24 cellular contexts compared by ENCODE assay signal in genomic region chr2:42207826-42208225, GRCh38.
"Had no signal": no experiment of that assay in that cellular context is flagged by ENCODE, and none has a peak within 500 bp of the region (broad histone marks: within the 10 kb centered on the region; RNA-seq: fewer than 3 reads in every experiment).

No MANE protein-coding gene starts in this region.

- H3K27ac Mint-ChIP-seq: nephron; stimulated activated naive B cell treated with anti-CD40 and anti-IgM and Interleukin-4, amounts not matched to agents 10 μg/mL and 1 μg/mL and 100 μg/mL, for 72 hours; stimulated activated naive CD8-positive, alpha-beta T cell treated with anti-CD3 and anti-CD28 coated beads, Interleukin-15, amount 100 ng/mL, for 72 hours had no signal

- H3K9me3 Mint-ChIP-seq: naive B cell; nephron; stimulated activated naive B cell treated with anti-CD40 and anti-IgM and Interleukin-4, amounts not matched to agents 10 μg/mL and 1 μg/mL and 100 μg/mL, for 72 hours; stimulated activated naive CD8-positive, alpha-beta T cell treated with anti-CD3 and anti-CD28 coated beads, Interleukin-15, amount 100 ng/mL, for 72 hours had no signal

- H3K4me3 ChIP-seq: dorsolateral prefrontal cortex, hepatocyte, lung, psoas muscle, right lobe of liver, spleen, testis, transverse colon had no signal

- H3K4me2 ChIP-seq: hepatocyte had no signal

- H3K27me3 Mint-ChIP-seq: naive B cell; stimulated activated naive B cell treated with anti-CD40 and anti-IgM and Interleukin-4, amounts not matched to agents 10 μg/mL and 1 μg/mL and 100 μg/mL, for 72 hours; stimulated activated naive CD8-positive, alpha-beta T cell treated with anti-CD3 and anti-CD28 coated beads, Interleukin-15, amount 100 ng/mL, for 72 hours had no signal

- H3K9me3 ChIP-seq: psoas muscle, right lobe of liver, spleen, testis, transverse colon had no signal

- H2AFZ ChIP-seq: hepatocyte, parathyroid adenoma had no signal

- DNase-seq: cortex of kidney; dorsolateral prefrontal cortex; effector CD8-positive, alpha-beta T cell; foreskin melanocyte; head of caudate nucleus; left colon; left ventricle myocardium superior; mesendoderm; naive B cell; psoas muscle; retina; right lobe of liver; spleen; stimulated activated CD4-positive, alpha-beta T cell treated with anti-CD3 and anti-CD28 coated beads, Interleukin-15, amount 100 ng/mL, for 24 hours; stimulated activated CD4-positive, alpha-beta T cell treated with anti-CD3 and anti-CD28 coated beads, Interleukin-1b, Interleukin-23, amount 100 ng/mL, for 48 hours; stimulated activated CD4-positive, alpha-beta T cell treated with anti-CD3 and anti-CD28 coated beads, Interleukin-4, amount 100 ng/mL, for 24 hours; stimulated activated naive B cell treated with anti-CD40 and anti-IgM and Interleukin-4, amounts not matched to agents 10 μg/mL and 1 μg/mL and 100 μg/mL, for 72 hours; stimulated activated naive CD8-positive, alpha-beta T cell treated with anti-CD3 and anti-CD28 coated beads, Interleukin-15, amount 100 ng/mL, for 72 hours; testis; transverse colon had no signal

- H3K4me3 Mint-ChIP-seq: naive B cell; nephron; stimulated activated naive B cell treated with anti-CD40 and anti-IgM and Interleukin-4, amounts not matched to agents 10 μg/mL and 1 μg/mL and 100 μg/mL, for 72 hours; stimulated activated naive CD8-positive, alpha-beta T cell treated with anti-CD3 and anti-CD28 coated beads, Interleukin-15, amount 100 ng/mL, for 72 hours had no signal

- H3K36me3 ChIP-seq: right lobe of liver, transverse colon had no signal

- H3K27me3 ChIP-seq: dorsolateral prefrontal cortex, hepatocyte, right lobe of liver, spleen, testis, transverse colon had no signal

- H3K9ac ChIP-seq: parathyroid adenoma had no signal

- H3K4me1 ChIP-seq: psoas muscle, testis had no signal

- H3K27ac ChIP-seq: dorsolateral prefrontal cortex, hepatocyte, parathyroid adenoma, psoas muscle, right lobe of liver, testis, transverse colon had no signal

- ATAC-seq: left colon; left ventricle myocardium superior; psoas muscle; stimulated activated naive B cell treated with anti-CD40 and anti-IgM and Interleukin-4, amounts not matched to agents 10 μg/mL and 1 μg/mL and 100 μg/mL, for 72 hours; stimulated activated naive CD8-positive, alpha-beta T cell treated with anti-CD3 and anti-CD28 coated beads, Interleukin-15, amount 100 ng/mL, for 72 hours had no signal
